ENCODE assay signal across 8 cellular contexts in the genomic region with DNA sequence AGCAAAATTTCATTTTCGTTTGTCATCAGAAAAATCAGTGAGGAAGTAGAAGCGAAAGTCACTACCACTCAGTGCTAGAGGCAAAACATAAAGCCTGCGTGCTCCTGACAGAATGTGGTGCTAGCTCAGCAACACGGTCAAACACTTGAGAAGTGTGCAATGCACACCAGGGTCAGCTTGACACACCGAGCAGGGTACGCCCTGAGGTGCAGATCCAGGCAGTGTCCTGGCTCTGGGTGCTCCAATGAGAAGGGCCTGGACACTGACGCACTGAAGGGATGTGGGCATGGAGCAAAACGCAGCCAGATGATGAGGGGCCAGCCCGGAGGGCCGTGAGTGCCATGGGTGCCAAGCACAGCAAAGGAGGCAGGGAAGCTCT. TPM values are rescaled to one million over a fixed set of nuclear protein-coding genes. Genes with fewer than 3 reads are reported as not detected.
A peak's percentile ranks its signal among the peaks of the same experiment; 100 is the strongest.
DNase-seq lines count a peak whose midpoint lies in the region; ATAC-seq and TF ChIP-seq lines count a peak whose summit lies in the region.

No MANE protein-coding gene starts in this region.

- peak overlapping the region; percentile 70 to 85 (median 77) for H3K4me3 Mint-ChIP-seq in T-cell

- H3K4me1 Mint-ChIP-seq in T-cell = peaks cover 58 to 76% (median 61%) of the 10 kb centered on the region in 3 donors

- H3K27ac Mint-ChIP-seq in T-cell = peak overlapping the region; percentile 98 to 100

- H3K36me3 Mint-ChIP-seq in T-cell = peaks cover 51% of the 10 kb centered on the region

- peak overlapping the region in 1 of 2 donors; percentile 88 for H3K27ac ChIP-seq in lung (ENCODE audit: low read depth in 1 of 2, low read length in 1 of 2)

- WGBS in lung, 2 donors = 71 to 89% methylated on average over 10 of the region's 10 CpGs

- H3K4me1 ChIP-seq in lung (ENCODE audit: control insufficient read depth in 2 of 2, insufficient read depth in 2 of 2, low read length in 2 of 2) = peaks cover 0 to 10% of the 10 kb centered on the region in 2 donors

- DNase-seq in T-cell = no peak
- DNase-seq in lung (ENCODE audit: low spot score) = no peak
- no peak for DNase-seq in SKM-1 (lab: John Stamatoyannopoulos, UW; ENCODE audit: unreplicated experiment)
- no peak for DNase-seq in NK-92 (lab: John Stamatoyannopoulos, UW; ENCODE audit: unreplicated experiment)
- DNase-seq in NCI-H524 (lab: John Stamatoyannopoulos, UW) = no peak
- no peak for DNase-seq in Kasumi-1 (lab: John Stamatoyannopoulos, UW)

- POLR2A ChIA-PET in T-cell (lab: Charles Lee) = interaction anchor here in 1 of 2 donors (1.1 kb wide), 1 partner anchor 10 kb away, joined by 3 read pairs; no protein-coding TSS in a partner anchor

- H3K36me3 ChIP-seq in lung (ENCODE audit: control insufficient read depth in 2 of 2, insufficient read depth in 2 of 2, low read length in 2 of 2) = peaks cover 0 to 11% of the 10 kb centered on the region in 2 donors

- no peaks in the 10 kb centered on the region for H3K9me3 ChIP-seq in lung (ENCODE audit: control insufficient read depth in 2 of 2, insufficient read depth in 1 of 2, low read length in 1 of 2)

- H3K9me3 Mint-ChIP-seq in T-cell = no peaks in the 10 kb centered on the region

- CTCF ChIA-PET in T-cell (lab: Charles Lee) = interaction anchor here in 1 of 2 donors (1.3 kb wide), 1 partner anchor 39 kb away, joined by 7 read pairs; no protein-coding TSS in a partner anchor

- H3K4me3 ChIP-seq in lung = no peak overlapping the region

- H3K27me3 ChIP-seq in lung (ENCODE audit: control insufficient read depth, insufficient read depth) = no peaks in the 10 kb centered on the region

- no peak for TF ChIP-seq CTCF in lung (IDR thresholded peaks at IDR 0.05; ENCODE audit: control extremely low read depth, extremely low read depth)

- H3K27me3 Mint-ChIP-seq in T-cell = no peaks in the 10 kb centered on the region

- peak; percentile 44 for ATAC-seq in GM18909 (IDR thresholded peaks at IDR 0.05; ENCODE audit: poor library complexity, unreplicated experiment)
- peak; percentile 36 for ATAC-seq in HG02759 (IDR thresholded peaks at IDR 0.05; ENCODE audit: unreplicated experiment)
- ATAC-seq in T-cell (replicated peaks in 1 of 4) = peak in 3 of 4 experiments; percentile 15 to 28 (median 17)
- peak; percentile 33 for ATAC-seq in lung (ENCODE audit: insufficient read depth, low FRiP score)

RNA-seq across cellular contexts. Expression of gene RNASET2, which starts 5.9 kb away (rescaled TPM):
- total RNA-seq in T-cell (100 to 1,000 TPM; 121 to 275 (median 252) TPM), lung (10 to 100 TPM; 68.4 to 92.1 TPM)
- 10 to 100 TPM; 55.2 to 87.3 TPM for polyA plus RNA-seq in lung

RNA-seq across cellular contexts. Expression of gene CEP43, which starts 48.8 kb away (rescaled TPM):
- total RNA-seq in T-cell = 10 to 100 TPM; 12.3 to 15.9 (median 14.8) TPM
- total RNA-seq in lung = 10 to 100 TPM; 12.0 to 43.2 TPM
- polyA plus RNA-seq in lung = 1 to 10 TPM; 6.6 to 8.6 TPM
